In the genomic region with DNA sequence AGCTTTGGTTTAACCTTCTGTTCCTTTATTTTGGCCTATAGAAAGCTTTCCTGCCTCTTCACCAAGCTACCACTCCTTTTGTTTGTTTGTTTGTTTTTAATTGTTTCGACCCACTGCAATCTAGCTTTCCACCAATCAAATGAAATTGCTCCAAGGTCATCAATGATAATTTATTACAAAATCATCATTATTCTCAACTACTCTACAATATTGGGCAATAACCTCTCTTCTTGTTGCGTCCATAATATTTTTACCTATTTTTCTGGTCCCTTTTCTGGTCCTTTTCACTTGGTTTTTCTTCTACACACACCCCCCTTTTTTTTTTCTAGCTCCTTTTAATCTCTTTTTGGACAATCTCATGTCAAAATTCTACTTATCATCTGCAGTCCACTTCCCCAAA, we compare ENCODE assay signal across 1 cellular context.
TF ChIP-seq lines count a peak whose summit lies in the region.

No MANE protein-coding gene starts in this region.

TF ChIP-seq in GM12878, 131 proteins besides CTCF, POLR2A, EP300 and RAD21:
- TF ChIP-seq, protein P1, sequence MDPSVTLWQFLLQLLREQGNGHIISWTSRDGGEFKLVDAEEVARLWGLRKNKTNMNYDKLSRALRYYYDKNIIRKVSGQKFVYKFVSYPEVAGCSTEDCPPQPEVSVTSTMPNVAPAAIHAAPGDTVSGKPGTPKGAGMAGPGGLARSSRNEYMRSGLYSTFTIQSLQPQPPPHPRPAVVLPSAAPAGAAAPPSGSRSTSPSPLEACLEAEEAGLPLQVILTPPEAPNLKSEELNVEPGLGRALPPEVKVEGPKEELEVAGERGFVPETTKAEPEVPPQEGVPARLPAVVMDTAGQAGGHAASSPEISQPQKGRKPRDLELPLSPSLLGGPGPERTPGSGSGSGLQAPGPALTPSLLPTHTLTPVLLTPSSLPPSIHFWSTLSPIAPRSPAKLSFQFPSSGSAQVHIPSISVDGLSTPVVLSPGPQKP (IDR thresholded peaks at IDR 0.05; ENCODE audit: low read depth, low read length) = no peak
- TF ChIP-seq SPI1 (IDR thresholded peaks at IDR 0.05; ENCODE audit: borderline replicate concordance, insufficient read depth, low read depth, low read length) (no peak), ZZZ3 (IDR thresholded peaks at IDR 0.05; ENCODE audit: control insufficient read depth, insufficient read length, low read depth) (no peak), RCOR1 (conservative IDR thresholded peaks at IDR 0.05; ENCODE audit: low read depth, low read length) (no peak), CBX3 (IDR thresholded peaks at IDR 0.05; ENCODE audit: borderline replicate concordance, low read depth) (no peak), MYC (IDR thresholded peaks at IDR 0.05; ENCODE audit: insufficient read depth, insufficient read length, insufficient replicate concordance, low read length, severe bottlenecking) (no peak), IKZF2 (IDR thresholded peaks at IDR 0.05) (no peak), ZNF274 (IDR thresholded peaks at IDR 0.05; ENCODE audit: insufficient read depth, insufficient read length) (no peak), YBX1 (IDR thresholded peaks at IDR 0.05) (no peak)
- TF ChIP-seq, protein P2, sequence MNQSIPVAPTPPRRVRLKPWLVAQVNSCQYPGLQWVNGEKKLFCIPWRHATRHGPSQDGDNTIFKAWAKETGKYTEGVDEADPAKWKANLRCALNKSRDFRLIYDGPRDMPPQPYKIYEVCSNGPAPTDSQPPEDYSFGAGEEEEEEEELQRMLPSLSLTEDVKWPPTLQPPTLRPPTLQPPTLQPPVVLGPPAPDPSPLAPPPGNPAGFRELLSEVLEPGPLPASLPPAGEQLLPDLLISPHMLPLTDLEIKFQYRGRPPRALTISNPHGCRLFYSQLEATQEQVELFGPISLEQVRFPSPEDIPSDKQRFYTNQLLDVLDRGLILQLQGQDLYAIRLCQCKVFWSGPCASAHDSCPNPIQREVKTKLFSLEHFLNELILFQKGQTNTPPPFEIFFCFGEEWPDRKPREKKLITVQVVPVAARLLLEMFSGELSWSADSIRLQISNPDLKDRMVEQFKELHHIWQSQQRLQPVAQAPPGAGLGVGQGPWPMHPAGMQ (IDR thresholded peaks at IDR 0.05; ENCODE audit: borderline replicate concordance) = no peak
- TF ChIP-seq, protein P3, sequence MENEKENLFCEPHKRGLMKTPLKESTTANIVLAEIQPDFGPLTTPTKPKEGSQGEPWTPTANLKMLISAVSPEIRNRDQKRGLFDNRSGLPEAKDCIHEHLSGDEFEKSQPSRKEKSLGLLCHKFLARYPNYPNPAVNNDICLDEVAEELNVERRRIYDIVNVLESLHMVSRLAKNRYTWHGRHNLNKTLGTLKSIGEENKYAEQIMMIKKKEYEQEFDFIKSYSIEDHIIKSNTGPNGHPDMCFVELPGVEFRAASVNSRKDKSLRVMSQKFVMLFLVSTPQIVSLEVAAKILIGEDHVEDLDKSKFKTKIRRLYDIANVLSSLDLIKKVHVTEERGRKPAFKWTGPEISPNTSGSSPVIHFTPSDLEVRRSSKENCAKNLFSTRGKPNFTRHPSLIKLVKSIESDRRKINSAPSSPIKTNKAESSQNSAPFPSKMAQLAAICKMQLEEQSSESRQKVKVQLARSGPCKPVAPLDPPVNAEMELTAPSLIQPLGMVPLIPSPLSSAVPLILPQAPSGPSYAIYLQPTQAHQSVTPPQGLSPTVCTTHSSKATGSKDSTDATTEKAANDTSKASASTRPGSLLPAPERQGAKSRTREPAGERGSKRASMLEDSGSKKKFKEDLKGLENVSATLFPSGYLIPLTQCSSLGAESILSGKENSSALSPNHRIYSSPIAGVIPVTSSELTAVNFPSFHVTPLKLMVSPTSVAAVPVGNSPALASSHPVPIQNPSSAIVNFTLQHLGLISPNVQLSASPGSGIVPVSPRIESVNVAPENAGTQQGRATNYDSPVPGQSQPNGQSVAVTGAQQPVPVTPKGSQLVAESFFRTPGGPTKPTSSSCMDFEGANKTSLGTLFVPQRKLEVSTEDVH (IDR thresholded peaks at IDR 0.05; ENCODE audit: low read depth, partially characterized antibody) = no peak
- TF ChIP-seq, protein P4, sequence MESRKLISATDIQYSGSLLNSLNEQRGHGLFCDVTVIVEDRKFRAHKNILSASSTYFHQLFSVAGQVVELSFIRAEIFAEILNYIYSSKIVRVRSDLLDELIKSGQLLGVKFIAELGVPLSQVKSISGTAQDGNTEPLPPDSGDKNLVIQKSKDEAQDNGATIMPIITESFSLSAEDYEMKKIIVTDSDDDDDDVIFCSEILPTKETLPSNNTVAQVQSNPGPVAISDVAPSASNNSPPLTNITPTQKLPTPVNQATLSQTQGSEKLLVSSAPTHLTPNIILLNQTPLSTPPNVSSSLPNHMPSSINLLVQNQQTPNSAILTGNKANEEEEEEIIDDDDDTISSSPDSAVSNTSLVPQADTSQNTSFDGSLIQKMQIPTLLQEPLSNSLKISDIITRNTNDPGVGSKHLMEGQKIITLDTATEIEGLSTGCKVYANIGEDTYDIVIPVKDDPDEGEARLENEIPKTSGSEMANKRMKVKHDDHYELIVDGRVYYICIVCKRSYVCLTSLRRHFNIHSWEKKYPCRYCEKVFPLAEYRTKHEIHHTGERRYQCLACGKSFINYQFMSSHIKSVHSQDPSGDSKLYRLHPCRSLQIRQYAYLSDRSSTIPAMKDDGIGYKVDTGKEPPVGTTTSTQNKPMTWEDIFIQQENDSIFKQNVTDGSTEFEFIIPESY (IDR thresholded peaks at IDR 0.05) = no peak
- TF ChIP-seq, protein P5, sequence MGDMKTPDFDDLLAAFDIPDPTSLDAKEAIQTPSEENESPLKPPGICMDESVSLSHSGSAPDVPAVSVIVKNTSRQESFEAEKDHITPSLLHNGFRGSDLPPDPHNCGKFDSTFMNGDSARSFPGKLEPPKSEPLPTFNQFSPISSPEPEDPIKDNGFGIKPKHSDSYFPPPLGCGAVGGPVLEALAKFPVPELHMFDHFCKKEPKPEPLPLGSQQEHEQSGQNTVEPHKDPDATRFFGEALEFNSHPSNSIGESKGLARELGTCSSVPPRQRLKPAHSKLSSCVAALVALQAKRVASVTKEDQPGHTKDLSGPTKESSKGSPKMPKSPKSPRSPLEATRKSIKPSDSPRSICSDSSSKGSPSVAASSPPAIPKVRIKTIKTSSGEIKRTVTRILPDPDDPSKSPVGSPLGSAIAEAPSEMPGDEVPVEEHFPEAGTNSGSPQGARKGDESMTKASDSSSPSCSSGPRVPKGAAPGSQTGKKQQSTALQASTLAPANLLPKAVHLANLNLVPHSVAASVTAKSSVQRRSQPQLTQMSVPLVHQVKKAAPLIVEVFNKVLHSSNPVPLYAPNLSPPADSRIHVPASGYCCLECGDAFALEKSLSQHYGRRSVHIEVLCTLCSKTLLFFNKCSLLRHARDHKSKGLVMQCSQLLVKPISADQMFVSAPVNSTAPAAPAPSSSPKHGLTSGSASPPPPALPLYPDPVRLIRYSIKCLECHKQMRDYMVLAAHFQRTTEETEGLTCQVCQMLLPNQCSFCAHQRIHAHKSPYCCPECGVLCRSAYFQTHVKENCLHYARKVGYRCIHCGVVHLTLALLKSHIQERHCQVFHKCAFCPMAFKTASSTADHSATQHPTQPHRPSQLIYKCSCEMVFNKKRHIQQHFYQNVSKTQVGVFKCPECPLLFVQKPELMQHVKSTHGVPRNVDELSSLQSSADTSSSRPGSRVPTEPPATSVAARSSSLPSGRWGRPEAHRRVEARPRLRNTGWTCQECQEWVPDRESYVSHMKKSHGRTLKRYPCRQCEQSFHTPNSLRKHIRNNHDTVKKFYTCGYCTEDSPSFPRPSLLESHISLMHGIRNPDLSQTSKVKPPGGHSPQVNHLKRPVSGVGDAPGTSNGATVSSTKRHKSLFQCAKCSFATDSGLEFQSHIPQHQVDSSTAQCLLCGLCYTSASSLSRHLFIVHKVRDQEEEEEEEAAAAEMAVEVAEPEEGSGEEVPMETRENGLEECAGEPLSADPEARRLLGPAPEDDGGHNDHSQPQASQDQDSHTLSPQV (IDR thresholded peaks at IDR 0.05) = no peak
- TF ChIP-seq, protein P6, sequence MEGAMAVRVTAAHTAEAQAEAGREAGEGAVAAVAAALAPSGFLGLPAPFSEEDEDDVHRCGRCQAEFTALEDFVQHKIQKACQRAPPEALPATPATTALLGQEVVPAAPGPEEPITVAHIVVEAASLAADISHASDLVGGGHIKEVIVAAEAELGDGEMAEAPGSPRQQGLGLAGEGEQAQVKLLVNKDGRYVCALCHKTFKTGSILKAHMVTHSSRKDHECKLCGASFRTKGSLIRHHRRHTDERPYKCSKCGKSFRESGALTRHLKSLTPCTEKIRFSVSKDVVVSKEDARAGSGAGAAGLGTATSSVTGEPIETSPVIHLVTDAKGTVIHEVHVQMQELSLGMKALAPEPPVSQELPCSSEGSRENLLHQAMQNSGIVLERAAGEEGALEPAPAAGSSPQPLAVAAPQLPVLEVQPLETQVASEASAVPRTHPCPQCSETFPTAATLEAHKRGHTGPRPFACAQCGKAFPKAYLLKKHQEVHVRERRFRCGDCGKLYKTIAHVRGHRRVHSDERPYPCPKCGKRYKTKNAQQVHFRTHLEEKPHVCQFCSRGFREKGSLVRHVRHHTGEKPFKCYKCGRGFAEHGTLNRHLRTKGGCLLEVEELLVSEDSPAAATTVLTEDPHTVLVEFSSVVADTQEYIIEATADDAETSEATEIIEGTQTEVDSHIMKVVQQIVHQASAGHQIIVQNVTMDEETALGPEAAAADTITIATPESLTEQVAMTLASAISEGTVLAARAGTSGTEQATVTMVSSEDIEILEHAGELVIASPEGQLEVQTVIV (IDR thresholded peaks at IDR 0.05; ENCODE audit: borderline replicate concordance, partially characterized antibody) = no peak
